24 cellular contexts compared by ENCODE assay signal in the genomic region with DNA sequence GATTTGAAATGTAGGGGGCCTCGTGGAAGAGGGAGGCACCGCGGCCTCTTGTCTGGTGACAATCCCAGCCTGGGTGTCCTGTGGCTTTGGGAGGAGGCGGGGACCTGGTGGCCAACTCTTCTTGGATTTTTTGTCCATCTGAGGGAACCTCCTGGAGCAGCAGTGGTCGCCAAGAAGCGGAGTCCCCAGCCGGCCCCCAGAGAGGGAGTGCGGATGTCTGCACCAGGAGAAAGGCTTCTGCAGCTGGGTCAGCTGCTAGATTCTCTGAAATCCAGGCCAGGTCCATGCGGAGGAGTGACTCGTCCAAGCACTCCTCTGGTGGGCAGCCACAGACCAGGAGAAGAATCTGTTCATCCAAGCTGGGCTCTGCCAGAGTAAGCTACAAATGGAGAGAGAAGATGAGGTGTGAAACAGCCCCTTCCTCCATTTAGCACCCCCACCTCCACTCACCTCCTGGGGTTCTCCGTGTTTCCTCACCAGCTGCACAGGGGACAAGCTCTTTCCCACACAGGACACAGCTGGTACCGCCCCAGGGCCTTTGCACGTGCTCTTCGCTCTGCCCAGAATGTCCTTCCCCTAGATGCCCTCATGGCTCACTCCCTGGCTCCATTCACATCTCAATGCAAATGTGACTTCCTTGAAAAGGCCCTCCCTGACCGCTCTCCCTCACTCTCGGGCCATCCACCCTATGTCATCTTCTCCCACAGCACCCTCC. TPM values are rescaled to one million over a fixed set of nuclear protein-coding genes. Genes with fewer than 3 reads are reported as not detected.
"Had no signal": no experiment of that assay in that cellular context is flagged by ENCODE, and none has a peak within 500 bp of the region (broad histone marks: within the 10 kb centered on the region; RNA-seq: fewer than 3 reads in every experiment).

No MANE protein-coding gene starts in this region.

- H3K9me3 Mint-ChIP-seq: immature natural killer cell had no signal

- H3K27ac ChIP-seq: dorsolateral prefrontal cortex, epithelial cell of prostate, esophagus muscularis mucosa, gastrocnemius medialis, right atrium auricular region, stomach had no signal

- H3K27me3 ChIP-seq: dorsolateral prefrontal cortex, right atrium auricular region had no signal

- DNase-seq: cortex of kidney; effector memory CD4-positive, alpha-beta T cell; gastrocnemius medialis; glutamatergic neuron; immature natural killer cell; kidney; left cardiac atrium; left ventricle myocardium superior; mesenchymal stem cell; naive B cell; small intestine; stimulated activated CD4-positive, alpha-beta T cell treated with anti-CD3 and anti-CD28 coated beads, Interleukin-12 subunit alpha, Interleukin-12 subunit beta, amount 100 ng/mL, for 4 hours; stimulated activated naive CD4-positive, alpha-beta T cell; substantia nigra; trophoblast cell had no signal

- H3K36me3 Mint-ChIP-seq: naive B cell had no signal

- H3K4me3 ChIP-seq: dorsolateral prefrontal cortex, esophagus muscularis mucosa, gastrocnemius medialis, lung, right atrium auricular region, stomach had no signal

- H3K27ac Mint-ChIP-seq: immature natural killer cell had no signal

- H3K4me3 Mint-ChIP-seq: immature natural killer cell, naive B cell had no signal

- H3K4me1 Mint-ChIP-seq: immature natural killer cell had no signal

- H3K4me1 ChIP-seq: esophagus muscularis mucosa, gastrocnemius medialis, right atrium auricular region, stomach had no signal

- H3K36me3 ChIP-seq: esophagus muscularis mucosa, gastrocnemius medialis, right atrium auricular region, stomach had no signal

- ATAC-seq: gastrocnemius medialis, left cardiac atrium, left ventricle myocardium superior had no signal

- H3K9me3 ChIP-seq: esophagus muscularis mucosa, gastrocnemius medialis, right atrium auricular region, stomach had no signal

RNA-seq across cellular contexts. Expression of gene C4orf50, which starts 27.6 kb away (rescaled TPM):
- total RNA-seq: chondrocyte, fibroblast of villous mesenchyme, osteocyte, right atrium auricular region had no signal
